Comparison of ENCODE assay signal across 10 cellular contexts in the genomic region with DNA sequence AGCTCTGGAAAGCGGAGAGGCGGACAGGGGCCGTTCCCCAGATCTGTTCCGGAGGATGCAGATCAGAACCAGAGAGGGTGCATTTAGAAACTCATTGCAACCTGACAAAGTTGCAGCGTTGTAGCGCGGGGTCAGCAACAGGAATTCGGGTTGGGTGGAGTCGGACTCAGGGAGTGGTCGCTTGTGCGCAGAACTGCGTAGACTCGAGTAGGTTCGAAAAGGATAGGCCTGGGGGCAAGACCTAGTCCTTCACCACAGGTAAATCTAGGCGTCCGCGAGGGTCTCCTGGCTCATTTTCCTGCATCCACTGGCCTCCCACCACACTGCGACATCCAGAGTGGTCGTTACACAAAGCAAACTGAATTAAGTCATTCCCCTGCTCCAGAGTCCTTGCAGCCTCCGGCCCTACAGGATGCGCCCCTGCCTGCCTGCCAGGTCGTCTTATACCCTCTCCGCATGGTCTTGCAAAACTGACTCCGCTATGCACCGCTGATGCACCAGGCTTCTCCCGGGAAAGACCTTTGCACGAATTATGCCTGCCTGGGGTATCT. TPM values are rescaled to one million over a fixed set of nuclear protein-coding genes. Genes with fewer than 3 reads are reported as not detected.
DNase-seq lines count a peak whose midpoint lies in the region; ATAC-seq and TF ChIP-seq lines count a peak whose summit lies in the region.
"Had no signal": no experiment of that assay in that cellular context is flagged by ENCODE, and none has a peak within 500 bp of the region (broad histone marks: within the 10 kb centered on the region; RNA-seq: fewer than 3 reads in every experiment).

No MANE protein-coding gene starts in this region.

- H3K4me3 ChIP-seq in iPS-18c (ENCODE audit: insufficient read depth, low read depth, low read length) (peak overlapping the region; percentile 73), skeletal muscle tissue (ENCODE audit: low read length in 3 of 3) (peak overlapping the region in 2 of 3 donors; percentile 54 to 60), BE2C (ENCODE audit: low read depth, low read length) (no peak overlapping the region)

- peaks cover 3% of the 10 kb centered on the region for H3K36me3 Mint-ChIP-seq in T-helper 1 cell treated with Interleukin-12 subunit alpha and Interleukin-12 subunit beta and Interleukin-4 antibody, amounts not matched to agents 30 μg/mL and 1 μg/mL, for 36 hours (ENCODE audit: low read depth)
- no peaks in the 10 kb centered on the region for H3K36me3 Mint-ChIP-seq in activated naive CD8-positive, alpha-beta T cell treated with anti-CD3 and anti-CD28 coated beads, Interleukin-2, amount 50 U/mL, for 24 hours (ENCODE audit: low read depth)

- peak overlapping the region; percentile 73 for H3K4me3 Mint-ChIP-seq in T-helper 1 cell treated with Interleukin-12 subunit alpha and Interleukin-12 subunit beta and Interleukin-4 antibody, amounts not matched to agents 30 μg/mL and 1 μg/mL, for 36 hours
- peak overlapping the region; percentile 77 for H3K4me3 Mint-ChIP-seq in activated naive CD8-positive, alpha-beta T cell treated with anti-CD3 and anti-CD28 coated beads, Interleukin-2, amount 50 U/mL, for 24 hours

- DNase-seq in T-helper 1 cell = no peak
- no peak for DNase-seq in activated naive CD8-positive, alpha-beta T cell treated with anti-CD3 and anti-CD28 coated beads, Interleukin-2, amount 50 U/mL, for 24 hours
- DNase-seq in posterior vena cava (ENCODE audit: low spot score) = no peak
- no peak for DNase-seq in BE2C
- DNase-seq: 8988T, NCI-H1930 had no signal

- H3K4me1 ChIP-seq in skeletal muscle tissue (ENCODE audit: control insufficient read depth in 3 of 3, insufficient read depth in 3 of 3, low read length in 3 of 3) (peaks cover 8 to 16% (median 12%) of the 10 kb centered on the region in 3 donors), BE2C (no peaks in the 10 kb centered on the region)

- no peaks in the 10 kb centered on the region for H3K9me3 ChIP-seq in iPS-18c (ENCODE audit: control insufficient read depth, insufficient read depth, low read length)
- H3K9me3 ChIP-seq in skeletal muscle tissue (ENCODE audit: control insufficient read depth in 3 of 3, low read length in 3 of 3) = peaks cover 0 to 2% (median 0%) of the 10 kb centered on the region in 3 donors
- no peaks in the 10 kb centered on the region; the same call in 1 of the 2 replicates for H3K9me3 ChIP-seq in BE2C

- no peak overlapping the region for H3K27ac ChIP-seq in skeletal muscle tissue (ENCODE audit: low read depth, low read length)

- intact Hi-C loops in posterior vena cava (cut with DNase I) = no loop called here

- no peak for TF ChIP-seq CTCF in BE2C (IDR thresholded peaks at IDR 0.05; ENCODE audit: low read depth, low read length)

- no peak overlapping the region for H3K27ac Mint-ChIP-seq in T-helper 1 cell treated with Interleukin-12 subunit alpha and Interleukin-12 subunit beta and Interleukin-4 antibody, amounts not matched to agents 30 μg/mL and 1 μg/mL, for 36 hours
- no peak overlapping the region for H3K27ac Mint-ChIP-seq in activated naive CD8-positive, alpha-beta T cell treated with anti-CD3 and anti-CD28 coated beads, Interleukin-2, amount 50 U/mL, for 24 hours

- H3K9me3 Mint-ChIP-seq in T-helper 1 cell treated with Interleukin-12 subunit alpha and Interleukin-12 subunit beta and Interleukin-4 antibody, amounts not matched to agents 30 μg/mL and 1 μg/mL, for 36 hours = peaks cover 4% of the 10 kb centered on the region
- peaks cover 5% of the 10 kb centered on the region for H3K9me3 Mint-ChIP-seq in activated naive CD8-positive, alpha-beta T cell treated with anti-CD3 and anti-CD28 coated beads, Interleukin-2, amount 50 U/mL, for 24 hours

- H3K27me3 ChIP-seq in skeletal muscle tissue (ENCODE audit: control insufficient read depth in 3 of 3, insufficient read depth in 3 of 3, low read length in 3 of 3) = peaks cover 24 to 47% (median 34%) of the 10 kb centered on the region in 3 donors
- H3K27me3 ChIP-seq in BE2C = no peaks in the 10 kb centered on the region

- ATAC-seq in activated naive CD8-positive, alpha-beta T cell treated with anti-CD3 and anti-CD28 coated beads, Interleukin-2, amount 50 U/mL, for 24 hours = no peak
- ATAC-seq in HG03045 (IDR thresholded peaks at IDR 0.05; ENCODE audit: unreplicated experiment) = no peak

- peaks cover 51% of the 10 kb centered on the region for H3K27me3 Mint-ChIP-seq in T-helper 1 cell treated with Interleukin-12 subunit alpha and Interleukin-12 subunit beta and Interleukin-4 antibody, amounts not matched to agents 30 μg/mL and 1 μg/mL, for 36 hours (ENCODE audit: low read depth)
- peaks cover 44% of the 10 kb centered on the region for H3K27me3 Mint-ChIP-seq in activated naive CD8-positive, alpha-beta T cell treated with anti-CD3 and anti-CD28 coated beads, Interleukin-2, amount 50 U/mL, for 24 hours

- no peak overlapping the region for H3K9ac ChIP-seq in skeletal muscle tissue (ENCODE audit: low read depth in 1 of 3, low read length in 3 of 3)

- peaks cover 21% of the 10 kb centered on the region for H3K4me1 Mint-ChIP-seq in T-helper 1 cell treated with Interleukin-12 subunit alpha and Interleukin-12 subunit beta and Interleukin-4 antibody, amounts not matched to agents 30 μg/mL and 1 μg/mL, for 36 hours (ENCODE audit: low read depth)
- H3K4me1 Mint-ChIP-seq in activated naive CD8-positive, alpha-beta T cell treated with anti-CD3 and anti-CD28 coated beads, Interleukin-2, amount 50 U/mL, for 24 hours = peaks cover 21% of the 10 kb centered on the region

- H3K36me3 ChIP-seq in skeletal muscle tissue (ENCODE audit: control insufficient read depth in 3 of 3, insufficient read depth in 3 of 3, low read length in 3 of 3) (no peaks in the 10 kb centered on the region), BE2C (no peaks in the 10 kb centered on the region)

RNA-seq across cellular contexts. Expression of a gene that starts 4.7 kb away (rescaled TPM):
- total RNA-seq in skeletal muscle tissue (23.5 TPM), posterior vena cava (10 to 100 TPM; 17.8 to 24.6 TPM)
- polyA plus RNA-seq in BE2C (2012; ENCODE audit: insufficient read depth, insufficient read length, low read depth) = 4.2 TPM
